In the genomic region with DNA sequence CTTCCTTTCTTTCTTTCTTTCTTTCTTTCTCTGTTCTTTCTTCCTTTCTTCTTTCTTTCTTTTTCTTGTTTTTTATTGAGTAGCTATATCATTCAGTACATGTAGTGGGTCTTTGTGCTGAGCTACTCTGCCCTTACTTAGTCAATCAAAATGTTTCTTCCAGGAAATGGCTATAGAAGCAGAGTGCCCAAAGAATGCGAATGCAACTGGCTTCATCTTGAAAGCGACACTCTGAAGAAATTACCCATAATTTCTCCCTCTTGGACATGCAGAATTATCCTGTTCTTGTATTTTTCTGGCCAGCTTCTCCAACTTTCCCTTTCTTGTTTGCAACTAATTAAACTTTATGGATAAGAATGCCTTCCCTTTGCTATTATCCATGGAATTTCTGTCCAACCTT, we compare ENCODE assay signal across 9 cellular contexts.
"Had no signal": no experiment of that assay in that cellular context is flagged by ENCODE, and none has a peak within 500 bp of the region (broad histone marks: within the 10 kb centered on the region; RNA-seq: fewer than 3 reads in every experiment).

No MANE protein-coding gene starts in this region.

- ATAC-seq: HepG2, K562 had no signal

- DNase-seq: IMR-90, KBM-7, KG1 had no signal

- H3K9ac ChIP-seq: KMS-11 had no signal

- H3K4me1 Mint-ChIP-seq: IgD-negative memory B cell had no signal

- H3K27ac ChIP-seq: HL-60, KMS-11 had no signal

- H3K4me3 Mint-ChIP-seq: IgD-negative memory B cell had no signal

- H3K4me3 ChIP-seq: K562 had no signal

- H3K4me2 ChIP-seq: KMS-11 had no signal

- H3K27me3 Mint-ChIP-seq: IgD-negative memory B cell had no signal

- H3K36me3 Mint-ChIP-seq: IgD-negative memory B cell had no signal

- FAIRE-seq: HepG2, HTR-8/SVneo, K562 had no signal
